1 cellular context compared by ENCODE assay signal in genomic region chr17:40817103-40817682, GRCh38.
TF ChIP-seq lines count a peak whose summit lies in the region.

No MANE protein-coding gene starts in this region.

TF ChIP-seq in SK-N-SH treated with all-trans-retinoic acid at 6 μM for 48 hours, 23 proteins besides CTCF, POLR2A, EP300 and RAD21 (continued from another document):
- TF ChIP-seq ZNF70 (CRISPR knock-in tag; IDR thresholded peaks at IDR 0.05) (no peak), ZFP30 (CRISPR knock-in tag; IDR thresholded peaks at IDR 0.05) (no peak), ISL1 (CRISPR knock-in tag; IDR thresholded peaks at IDR 0.05) (no peak), ZNF565 (CRISPR knock-in tag; conservative IDR thresholded peaks at IDR 0.05; ENCODE audit: low read depth) (no peak), CSRNP3 (CRISPR knock-in tag; IDR thresholded peaks at IDR 0.05) (no peak), CSDC2 (CRISPR knock-in tag; IDR thresholded peaks at IDR 0.05) (no peak), ARNTL (CRISPR knock-in tag; IDR thresholded peaks at IDR 0.05; ENCODE audit: borderline replicate concordance, low read depth) (no peak)
